26 cellular contexts compared by ENCODE assay signal in genomic region chr1:246510147-246511030, GRCh38.
"Had no signal": no experiment of that assay in that cellular context is flagged by ENCODE, and none has a peak within 500 bp of the region (broad histone marks: within the 10 kb centered on the region; RNA-seq: fewer than 3 reads in every experiment).

No MANE protein-coding gene starts in this region.

- FAIRE-seq: colon, endometrium, keratinocyte had no signal

- H3K36me3 ChIP-seq: esophagus squamous epithelium, gastrocnemius medialis, heart left ventricle, left ventricle myocardium inferior, lower lobe of right lung had no signal

- H3K27me3 ChIP-seq: dorsolateral prefrontal cortex, esophagus squamous epithelium, gastrocnemius medialis, heart left ventricle, hepatocyte had no signal

- H3K27ac ChIP-seq: coronary artery, dorsolateral prefrontal cortex, epithelial cell of prostate, esophagus squamous epithelium, gastrocnemius medialis, heart left ventricle, hepatocyte, left ventricle myocardium inferior, lower lobe of right lung had no signal

- ATAC-seq: esophagus mucosa, gastrocnemius medialis, heart left ventricle, left colon, left lobe of liver, lower lobe of right lung had no signal

- H3K4me3 ChIP-seq: coronary artery, dorsolateral prefrontal cortex, esophagus squamous epithelium, gastrocnemius medialis, heart left ventricle, hepatocyte, left ventricle myocardium inferior, lower lobe of right lung had no signal

- DNase-seq: dermis blood vessel endothelial cell; dorsolateral prefrontal cortex; effector CD4-positive, alpha-beta T cell; effector memory CD4-positive, alpha-beta T cell; erythroblast; esophagus squamous epithelium; foreskin fibroblast; foreskin melanocyte; gastrocnemius medialis; heart left ventricle; hypothalamus; immature natural killer cell; kidney glomerular epithelial cell; left colon; left ventricle myocardium inferior; lower lobe of right lung; mesendoderm; midbrain had no signal

- H2AFZ ChIP-seq: hepatocyte had no signal

- H3K27ac Mint-ChIP-seq: immature natural killer cell had no signal

- H3K4me3 Mint-ChIP-seq: immature natural killer cell had no signal

- H3K4me2 ChIP-seq: hepatocyte had no signal
